ENCODE assay signal across 18 cellular contexts in the genomic region with DNA sequence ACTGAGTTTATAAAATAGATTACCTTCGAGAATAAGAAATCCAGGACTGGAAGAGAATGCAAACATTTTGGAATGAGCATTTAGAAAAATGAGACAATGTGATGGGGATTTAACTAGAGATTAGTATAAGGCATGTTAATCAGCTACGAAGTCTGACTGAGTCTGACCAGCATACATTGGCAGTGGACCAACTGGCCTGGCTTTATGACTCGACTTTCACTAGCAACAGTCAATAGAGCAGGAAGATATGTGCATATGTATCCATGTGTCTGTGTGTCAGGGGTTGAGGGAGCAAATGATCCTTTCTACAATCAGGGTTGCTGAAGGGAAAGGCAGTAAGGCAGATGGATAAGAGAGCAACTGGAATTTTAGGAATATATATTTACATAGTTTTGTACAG.
DNase-seq lines count a peak whose midpoint lies in the region; ATAC-seq, FAIRE-seq and TF ChIP-seq lines count a peak whose summit lies in the region.
"Had no signal": no experiment of that assay in that cellular context is flagged by ENCODE, and none has a peak within 500 bp of the region (broad histone marks: within the 10 kb centered on the region; RNA-seq: fewer than 3 reads in every experiment).

No MANE protein-coding gene starts in this region.

- peaks cover 4% of the 10 kb centered on the region for H3K4me1 ChIP-seq in astrocyte (ENCODE audit: insufficient read depth, low read length)
- H3K4me1 ChIP-seq: left ventricle myocardium inferior had no signal

- H3K4me1 Mint-ChIP-seq in astrocyte (ENCODE audit: low read depth, unreplicated experiment): peaks cover 8% of the 10 kb centered on the region
- H3K4me1 Mint-ChIP-seq: activated naive CD4-positive, alpha-beta T cell treated with anti-CD3 and anti-CD28 coated beads, Interleukin-2, amount 50 U/mL, for 24 hours; naive thymus-derived CD8-positive, alpha-beta T cell; T-helper 17 cell had no signal

- H3K4me3 Mint-ChIP-seq in astrocyte (ENCODE audit: unreplicated experiment): no peak overlapping the region
- H3K4me3 Mint-ChIP-seq: activated naive CD4-positive, alpha-beta T cell treated with anti-CD3 and anti-CD28 coated beads, Interleukin-2, amount 50 U/mL, for 24 hours; naive thymus-derived CD8-positive, alpha-beta T cell; T-helper 17 cell had no signal

- no peak overlapping the region for H3K27ac Mint-ChIP-seq in astrocyte (ENCODE audit: unreplicated experiment)
- H3K27ac Mint-ChIP-seq: activated naive CD4-positive, alpha-beta T cell treated with anti-CD3 and anti-CD28 coated beads, Interleukin-2, amount 50 U/mL, for 24 hours; naive thymus-derived CD8-positive, alpha-beta T cell; T-helper 17 cell had no signal

- WGBS in lower leg skin, 2 donors: 68 to 71% methylated on average over 3 of the region's 3 CpGs

- H3K9ac ChIP-seq in astrocyte (ENCODE audit: low read length): no peak overlapping the region

- H3K79me2 ChIP-seq in astrocyte (ENCODE audit: insufficient read depth, low read length): no peaks in the 10 kb centered on the region

- DNase-seq in DMS 273 (lab: John Stamatoyannopoulos, UW; ENCODE audit: unreplicated experiment) (peak; percentile 80), MG63 (peak; percentile 40), astrocyte (ENCODE audit: low read depth) (peak; percentile 74), glomerular visceral epithelial cell (ENCODE audit: extremely low spot score) (peak; percentile 17), NCI-H2029 treated with DMSO at 0.1 percent for 48 hours (lab: John Stamatoyannopoulos, UW) (no peak), lower leg skin (ENCODE audit: low spot score in 2 of 2) (no peak)
- DNase-seq: activated CD4-positive, CD25-positive, alpha-beta regulatory T cell treated with anti-CD3 and anti-CD28 coated beads, Interleukin-2, amount 50 U/mL, for 72 hours; C1 segment of cervical spinal cord; cerebellar nuclear complex; left ventricle myocardium inferior; naive thymus-derived CD8-positive, alpha-beta T cell; T-helper 17 cell had no signal

- ATAC-seq in HG02884 (IDR thresholded peaks at IDR 0.05; ENCODE audit: unreplicated experiment) (no peak), HG03135 (IDR thresholded peaks at IDR 0.05; ENCODE audit: unreplicated experiment) (no peak)
- ATAC-seq: naive thymus-derived CD8-positive, alpha-beta T cell; T-helper 17 cell had no signal

- no peak for TF ChIP-seq POLR2A in lower leg skin (IDR thresholded peaks at IDR 0.05)

- no peaks in the 10 kb centered on the region for H3K27me3 Mint-ChIP-seq in astrocyte (ENCODE audit: low read depth, unreplicated experiment)
- H3K27me3 Mint-ChIP-seq: activated naive CD4-positive, alpha-beta T cell treated with anti-CD3 and anti-CD28 coated beads, Interleukin-2, amount 50 U/mL, for 24 hours; naive thymus-derived CD8-positive, alpha-beta T cell; T-helper 17 cell had no signal

- no peaks in the 10 kb centered on the region for H3K36me3 Mint-ChIP-seq in astrocyte (ENCODE audit: low read depth, unreplicated experiment)

- H3K4me2 ChIP-seq in astrocyte (ENCODE audit: low read length): no peak overlapping the region

- H3K27me3 ChIP-seq in MG63 (no peaks in the 10 kb centered on the region), astrocyte (ENCODE audit: insufficient read depth, low read length) (no peaks in the 10 kb centered on the region)

- no peak overlapping the region for H3K27ac ChIP-seq in astrocyte (ENCODE audit: low read depth, low read length)
- H3K27ac ChIP-seq: left ventricle myocardium inferior, RWPE1 had no signal

- no peak overlapping the region for H2AFZ ChIP-seq in astrocyte (ENCODE audit: low read depth, low read length)

- H3K9me3 ChIP-seq in MG63 (no peaks in the 10 kb centered on the region), astrocyte (ENCODE audit: insufficient read depth, low read depth, low read length) (no peaks in the 10 kb centered on the region)
- H3K9me3 ChIP-seq: left ventricle myocardium inferior had no signal

- H4K20me1 ChIP-seq in astrocyte (ENCODE audit: insufficient read depth, low read length): no peaks in the 10 kb centered on the region

- H3K9me3 Mint-ChIP-seq in astrocyte (ENCODE audit: unreplicated experiment): peaks cover 3% of the 10 kb centered on the region

- TF ChIP-seq CTCF in astrocyte (IDR thresholded peaks at IDR 0.05; ENCODE audit: insufficient read depth, low read depth, low read length) (no peak), lower leg skin (IDR thresholded peaks at IDR 0.05) (no peak)

- H3K36me3 ChIP-seq in MG63 (no peaks in the 10 kb centered on the region), astrocyte (ENCODE audit: insufficient read depth, low read length) (no peaks in the 10 kb centered on the region)
- H3K36me3 ChIP-seq: left ventricle myocardium inferior had no signal

- no peak overlapping the region for H3K4me3 ChIP-seq in MG63
- H3K4me3 ChIP-seq in astrocyte (ENCODE audit: insufficient read depth, low read depth, low read length): no peak overlapping the region
- no peak overlapping the region for H3K4me3 ChIP-seq in lower leg skin (ENCODE audit: low read depth, poor library complexity, severe bottlenecking)
- H3K4me3 ChIP-seq: left ventricle myocardium inferior had no signal

- intact Hi-C loops in lower leg skin (cut with DNase I; ENCODE audit: low total_unique reads): no loop called here

- no peak for FAIRE-seq in astrocyte (lab: Jason Lieb, UNC)
- FAIRE-seq: G401.6, HTR-8/SVneo had no signal

Comparison
In these comparisons a context has a peak if more than half of its experiments do, and no peak if none do; other contexts are left out.
1. DNase-seq: peak in DMS 273 (single experiment), MG63 (single experiment), astrocyte (single experiment) and glomerular visceral epithelial cell (single experiment); none in NCI-H2029 treated with DMSO at 0.1 percent for 48 hours (single experiment) and lower leg skin (0 of 2).